ENCODE assay signal across 11 cellular contexts in the genomic region with DNA sequence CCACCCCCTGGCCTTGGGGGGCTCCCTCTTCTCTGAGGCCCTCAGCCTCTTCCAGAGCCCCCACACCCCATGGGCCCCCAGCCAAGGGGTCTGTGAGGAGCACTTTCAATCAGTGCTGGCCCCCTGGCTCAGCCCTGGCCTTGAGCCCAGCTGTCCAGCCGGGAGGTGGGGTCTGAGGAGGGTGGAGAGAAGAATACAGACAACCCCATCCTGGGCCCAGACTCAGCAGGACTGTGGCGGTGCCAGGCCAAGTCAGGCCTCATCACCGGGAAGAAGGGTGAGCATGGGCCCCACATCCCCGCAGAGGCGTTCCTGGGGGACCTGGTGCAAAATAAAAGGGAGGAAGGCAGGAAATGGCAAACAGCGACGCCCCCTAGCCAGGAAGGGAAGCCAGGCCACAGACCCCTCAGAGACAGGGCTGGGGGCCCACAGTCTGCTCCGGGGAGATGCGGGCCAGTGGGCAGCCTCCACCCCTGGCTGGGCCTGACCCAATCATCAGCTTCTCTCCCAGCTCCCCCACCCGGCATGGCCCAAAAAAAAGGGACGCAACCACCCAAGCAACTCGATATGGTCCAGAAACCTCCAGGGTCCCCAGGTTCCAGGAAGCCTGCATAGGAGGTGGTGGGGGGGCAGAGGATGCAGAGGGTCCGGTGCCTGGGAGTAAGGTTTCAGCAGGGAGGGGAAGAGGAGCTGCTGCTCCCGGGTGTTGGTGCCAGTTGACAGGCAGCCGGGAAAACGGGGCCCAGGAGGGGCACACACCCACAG. TPM values are rescaled to one million over a fixed set of nuclear protein-coding genes. Genes with fewer than 3 reads are reported as not detected.
DNase-seq lines count a peak whose midpoint lies in the region; ATAC-seq, FAIRE-seq and TF ChIP-seq lines count a peak whose summit lies in the region.
"Had no signal": no experiment of that assay in that cellular context is flagged by ENCODE, and none has a peak within 500 bp of the region (broad histone marks: within the 10 kb centered on the region; RNA-seq: fewer than 3 reads in every experiment).

No MANE protein-coding gene starts in this region.

- H4K91ac ChIP-seq in H1 (replicated peaks; ENCODE audit: insufficient read length, low read length) = peak overlapping the region; percentile 61

- DNase-seq in Peyer's patch (no peak), H1 (ENCODE audit: low read depth in 1 of 2, low spot score in 2 of 2) (no peak), thoracic aorta (ENCODE audit: low spot score) (no peak), NCI-H2171 treated with DMSO at 0.1 percent for 48 hours (lab: John Stamatoyannopoulos, UW) (no peak)
- DNase-seq in activated CD4-positive, alpha-beta T cell treated with anti-CD3 and anti-CD28 coated beads for 48 hours = no peak
- DNase-seq in stimulated activated CD4-positive, alpha-beta T cell treated with anti-CD3 and anti-CD28 coated beads, Interleukin-15, amount 100 ng/mL, for 24 hours = no peak
- DNase-seq: Caco-2, NCI-H1436, T-helper 2 cell had no signal

- no peaks in the 10 kb centered on the region for H3K9me3 Mint-ChIP-seq in nephron

- CTCF ChIA-PET in H1 (lab: Charles Lee; ENCODE audit: partially characterized antibody) = interaction anchor here (0.5 to 2.2 kb wide), 7 partner anchors 8 to 1458 kb away, joined by 3 to 9 read pairs (median 3); no protein-coding TSS in a partner anchor

- FAIRE-seq in H1 (lab: Jason Lieb, UNC) = no peak

- no peak overlapping the region for H3K4me3 ChIP-seq in Peyer's patch
- H3K4me3 ChIP-seq in H1 (ENCODE audit: extremely low read depth in 1 of 4, insufficient read depth in 2 of 4, low read depth in 3 of 4, low read length in 4 of 4) = peak overlapping the region in 2 of 4 experiments; percentile 14 to 29; a peak in 3 of 8 replicates
- peak overlapping the region; percentile 36 for H3K4me3 ChIP-seq in thoracic aorta
- H3K4me3 ChIP-seq: HAP-1 had no signal

- peaks cover 79% of the 10 kb centered on the region for H3K4me1 Mint-ChIP-seq in nephron

- no peak overlapping the region for H3K56ac ChIP-seq in H1 (replicated peaks; ENCODE audit: insufficient read length, low read depth, low read length)

- no peak for TF ChIP-seq EP300 in H1 (IDR thresholded peaks at IDR 0.05; ENCODE audit: borderline replicate concordance in 1 of 2, low read depth in 2 of 2, low read length in 2 of 2)

- H2BK20ac ChIP-seq in H1 (ENCODE audit: low read length) = peak overlapping the region; percentile 80; the same call in 1 of the 2 replicates

- H3K36me3 Mint-ChIP-seq in nephron (ENCODE audit: low read depth) = peaks cover 7% of the 10 kb centered on the region

- TF ChIP-seq POLR2A in Peyer's patch (IDR thresholded peaks at IDR 0.05) = no peak
- no peak for TF ChIP-seq POLR2A in H1 (IDR thresholded peaks at IDR 0.05; ENCODE audit: control extremely low read depth in 1 of 2, low read depth in 2 of 2, low read length in 2 of 2)

- peak overlapping the region; percentile 91 to 100 (median 95) for H3K27ac Mint-ChIP-seq in nephron

- H3K27me3 Mint-ChIP-seq in nephron (ENCODE audit: low read depth) = no peaks in the 10 kb centered on the region

- H3K79me1 ChIP-seq in H1 (ENCODE audit: low read depth, low read length) = peaks cover 39% of the 10 kb centered on the region

- H2BK12ac ChIP-seq in H1 (ENCODE audit: low read depth, low read length) = peak overlapping the region; percentile 68; the same call in 1 of the 2 replicates

- peaks cover 3% of the 10 kb centered on the region; the same call in 1 of the 2 replicates for H3K23me2 ChIP-seq in H1 (ENCODE audit: low read depth, low read length)

- POLR2A ChIA-PET in H1 (lab: Charles Lee; ENCODE audit: partially characterized antibody) = interaction anchor here (1.2 to 3.6 kb wide), 6 partner anchors 10 to 22 kb away, joined by 3 to 9 read pairs (median 8); no protein-coding TSS in a partner anchor

- H3K27ac ChIP-seq in Peyer's patch (peak overlapping the region; percentile 60 to 81 (median 74)), H1 (ENCODE audit: low read depth, low read length) (no peak overlapping the region), thoracic aorta (peak overlapping the region; percentile 72 to 78)

- no peak for ATAC-seq in thoracic aorta (ENCODE audit: insufficient number of reproducible peaks, low FRiP score, low read depth)

- peaks cover 0 to 43% (median 3%) of the 10 kb centered on the region in 4 donors for H3K4me1 ChIP-seq in Peyer's patch
- H3K4me1 ChIP-seq in H1 (replicated peaks in 1 of 4; ENCODE audit: control insufficient read depth in 3 of 4, insufficient read depth in 4 of 4, low read length in 3 of 4) = peaks cover 5 to 68% (median 59%) of the 10 kb centered on the region in 4 experiments
- peaks cover 52 to 89% of the 10 kb centered on the region in 2 donors for H3K4me1 ChIP-seq in thoracic aorta (ENCODE audit: control insufficient read depth in 1 of 2, low read depth in 2 of 2)
- H3K4me1 ChIP-seq: Caco-2 had no signal

- no peak for TF ChIP-seq RAD21 in H1 (IDR thresholded peaks at IDR 0.05 in 1 of 2, conservative IDR thresholded peaks at IDR 0.05 in 1 of 2; ENCODE audit: low read depth in 2 of 2, low read length in 2 of 2)

- no peak overlapping the region for H3K23ac ChIP-seq in H1 (ENCODE audit: insufficient read length)

- no peak overlapping the region for H3K9ac ChIP-seq in H1 (replicated peaks in 1 of 4; ENCODE audit: extremely low read depth in 1 of 4, low read depth in 3 of 4, low read length in 3 of 4)

- peaks cover 0 to 93% of the 10 kb centered on the region in 2 experiments; a peak in 2 of 4 replicates for H3K79me2 ChIP-seq in H1 (ENCODE audit: control insufficient read depth in 1 of 2, insufficient read depth in 2 of 2, low read length in 2 of 2)

- H4K5ac ChIP-seq in H1 (ENCODE audit: insufficient read length, low read depth, low read length) = no peak overlapping the region

- no peak for TF ChIP-seq CTCF in Peyer's patch (IDR thresholded peaks at IDR 0.05)
- no peak for TF ChIP-seq CTCF in H1 (IDR thresholded peaks at IDR 0.05; ENCODE audit: control extremely low read depth in 1 of 3, insufficient read depth in 1 of 3, low read depth in 1 of 3, low read length in 3 of 3)
- no peak for TF ChIP-seq CTCF in nephron (IDR thresholded peaks at IDR 0.05; ENCODE audit: unreplicated experiment in 3 of 3)
- no peak for TF ChIP-seq CTCF in thoracic aorta (IDR thresholded peaks at IDR 0.05)

- H2AK5ac ChIP-seq in H1 (ENCODE audit: low read depth, low read length) = peak overlapping the region; percentile 39; the same call in 1 of the 2 replicates

- peak overlapping the region; percentile 76 to 82 (median 77) for H3K4me3 Mint-ChIP-seq in nephron

- H3K18ac ChIP-seq in H1 (ENCODE audit: extremely low read depth, low read length) = peak overlapping the region; percentile 90

- no peak overlapping the region for H4K8ac ChIP-seq in H1 (ENCODE audit: extremely low read depth, insufficient read depth, low read length)

- H2AFZ ChIP-seq in H1 (ENCODE audit: low read length) = no peak overlapping the region

- H2BK15ac ChIP-seq in H1 (ENCODE audit: low read length) = peak overlapping the region; percentile 88; the same call in 1 of the 2 replicates

- no peak overlapping the region for H3K14ac ChIP-seq in H1 (ENCODE audit: insufficient read length)

- H2BK5ac ChIP-seq in H1 (ENCODE audit: low read depth, low read length) = peak overlapping the region; percentile 87; the same call in 1 of the 2 replicates

- H3K9me3 ChIP-seq in Peyer's patch = no peaks in the 10 kb centered on the region
- no peaks in the 10 kb centered on the region for H3K9me3 ChIP-seq in H1 (ENCODE audit: insufficient read depth in 2 of 2, low read depth in 1 of 2, low read length in 1 of 2)
- no peaks in the 10 kb centered on the region for H3K9me3 ChIP-seq in thoracic aorta
- H3K9me3 ChIP-seq: Caco-2, HAP-1 had no signal

- H3K4me2 ChIP-seq in H1 (ENCODE audit: insufficient read depth in 1 of 2, low read depth in 2 of 2, low read length in 2 of 2) = peak overlapping the region; percentile 37 to 47; a peak in 3 of 4 replicates

- peaks cover 21 to 22% of the 10 kb centered on the region in 2 experiments for H4K20me1 ChIP-seq in H1 (replicated peaks in 1 of 2; ENCODE audit: control insufficient read depth in 1 of 2, insufficient read depth in 2 of 2, low read length in 2 of 2)

- no peaks in the 10 kb centered on the region for H3K36me3 ChIP-seq in Peyer's patch
- H3K36me3 ChIP-seq in H1 (ENCODE audit: control insufficient read depth in 2 of 4, insufficient read depth in 4 of 4, low read length in 3 of 4) = no peaks in the 10 kb centered on the region
- no peaks in the 10 kb centered on the region for H3K36me3 ChIP-seq in thoracic aorta
- H3K36me3 ChIP-seq: HAP-1 had no signal

- H2BK120ac ChIP-seq in H1 (replicated peaks; ENCODE audit: low read depth, low read length) = peak overlapping the region; percentile 34

- H3K27me3 ChIP-seq in Peyer's patch (peaks cover 0 to 6% of the 10 kb centered on the region in 2 donors), H1 (replicated peaks in 1 of 4; ENCODE audit: control insufficient read depth in 3 of 4, extremely low read depth in 1 of 4, insufficient read depth in 3 of 4, low read length in 3 of 4) (no peaks in the 10 kb centered on the region), thoracic aorta (replicated peaks; ENCODE audit: insufficient read depth) (no peaks in the 10 kb centered on the region)

- WGBS in H1 (ENCODE audit: extremely low coverage in 1 of 2, insufficient coverage in 1 of 2, insufficient read length in 1 of 2, insufficient replicate concordance in 2 of 2, low coverage in 1 of 2, low lambda C conversion rate in 2 of 2, missing lambda C conversion rate in 1 of 2), 2 experiments = 54% methylated on average over 15 of the region's 16 CpGs; no CpG with 5 or more reads in 1 of the 2 experiments

- no peak overlapping the region for H3K4ac ChIP-seq in H1 (replicated peaks; ENCODE audit: insufficient read length, low read depth, low read length)

RNA-seq across cellular contexts. Expression of gene ZNF423, which starts 20.6 kb away (rescaled TPM):
- total RNA-seq in Peyer's patch = 10 to 100 TPM in 1 of 4 donors, 1 to 10 TPM in 3; 1.4 to 20.6 (median 4.7) TPM
- 52.3 and 55.0 TPM in 2 replicates for total RNA-seq in H1 (2021; fragmentation: NEBNext Ultra II Directional; extraction: Animal tissue kit (Norgen Biotek cat#: 25700))
- polyA plus RNA-seq in H1 (2011; rRNA removed) = 38.2 and 41.2 TPM in 2 replicates
- polyA plus RNA-seq in H1 (2011; cell fraction: cytosol; rRNA removed) = 21.9 TPM
- 39.6 TPM for polyA plus RNA-seq in H1 (2011; cell fraction: nucleus; rRNA removed)
- polyA plus RNA-seq in H1 (2012, experiment 1 of 2) = 39.6 to 51.6 TPM (median 48.3 TPM) in 4 replicates
- 33.1 TPM for polyA plus RNA-seq in H1 (2012, experiment 2 of 2)
- 24.8 TPM for polyA plus RNA-seq in H1 (2013, experiment 1 of 2)
- 27.0 TPM for polyA plus RNA-seq in H1 (2013, experiment 2 of 2)
- 47.8 and 68.0 TPM in 2 replicates for polyA minus RNA-seq in H1 (2011; rRNA and poly(A)+ RNA removed)
- polyA minus RNA-seq in H1 (2011; cell fraction: cytosol; rRNA and poly(A)+ RNA removed) = 46.3 TPM
- 49.0 TPM for polyA minus RNA-seq in H1 (2011; cell fraction: nucleus; rRNA and poly(A)+ RNA removed)
- 10 to 100 TPM; 16.2 to 22.9 TPM for total RNA-seq in thoracic aorta
